Comparison of ENCODE assay signal across 17 cellular contexts in genomic region chr12:12542964-12543363, GRCh38. TPM values are rescaled to one million over a fixed set of nuclear protein-coding genes. Genes with fewer than 3 reads are reported as not detected.
DNase-seq lines count a peak whose midpoint lies in the region; ATAC-seq, FAIRE-seq and TF ChIP-seq lines count a peak whose summit lies in the region.
"Had no signal": no experiment of that assay in that cellular context is flagged by ENCODE, and none has a peak within 500 bp of the region (broad histone marks: within the 10 kb centered on the region; RNA-seq: fewer than 3 reads in every experiment).

No MANE protein-coding gene starts in this region.

- no peak for TF ChIP-seq CTCF in choroid plexus epithelial cell (conservative IDR thresholded peaks at IDR 0.05; ENCODE audit: low read depth, low read length)
- TF ChIP-seq CTCF in mucosa of descending colon (IDR thresholded peaks at IDR 0.05), result no peak

- H3K27ac ChIP-seq in CD4-positive, CD25-positive, alpha-beta regulatory T cell (ENCODE audit: insufficient read depth, low read length, poor library complexity, severe bottlenecking), result peak overlapping the region; percentile 47
- H3K27ac ChIP-seq: PC-9 had no signal

- H3K4me1 Mint-ChIP-seq in CD4-positive, CD25-positive, alpha-beta regulatory T cell, result peaks cover 38 to 82% (median 63%) of the 10 kb centered on the region in 4 donors
- H3K4me1 Mint-ChIP-seq in naive thymus-derived CD8-positive, alpha-beta T cell, result peaks cover 5 to 34% (median 21%) of the 10 kb centered on the region in 4 donors

- FAIRE-seq in GM12892 (lab: Jason Lieb, UNC), result peak; percentile 5

- H3K4me3 Mint-ChIP-seq in CD4-positive, CD25-positive, alpha-beta regulatory T cell, result peak overlapping the region in 1 of 4 donors; percentile 2
- no peak overlapping the region for H3K4me3 Mint-ChIP-seq in naive thymus-derived CD8-positive, alpha-beta T cell

- no peaks in the 10 kb centered on the region for H3K27me3 Mint-ChIP-seq in CD4-positive, CD25-positive, alpha-beta regulatory T cell
- H3K27me3 Mint-ChIP-seq in naive thymus-derived CD8-positive, alpha-beta T cell, result no peaks in the 10 kb centered on the region

- H3K36me3 Mint-ChIP-seq in CD4-positive, CD25-positive, alpha-beta regulatory T cell, result peaks cover 11% of the 10 kb centered on the region
- H3K36me3 Mint-ChIP-seq in naive thymus-derived CD8-positive, alpha-beta T cell, result no peaks in the 10 kb centered on the region

- no peak for TF ChIP-seq POLR2A in GM12892 (IDR thresholded peaks at IDR 0.05; ENCODE audit: low read depth, low read length)

- no peaks in the 10 kb centered on the region for H3K9me3 ChIP-seq in CD4-positive, CD25-positive, alpha-beta regulatory T cell (ENCODE audit: control insufficient read depth in 2 of 2, low read length in 2 of 2)
- H3K9me3 ChIP-seq in mucosa of descending colon, result no peaks in the 10 kb centered on the region
- H3K9me3 ChIP-seq: BE2C had no signal

- no peaks in the 10 kb centered on the region for H3K9me3 Mint-ChIP-seq in CD4-positive, CD25-positive, alpha-beta regulatory T cell
- H3K9me3 Mint-ChIP-seq in naive thymus-derived CD8-positive, alpha-beta T cell, result peaks cover 0 to 2% (median 0%) of the 10 kb centered on the region in 9 donors

- intact Hi-C loops in mucosa of descending colon (cut with DNase I, micrococcal nuclease) (no loop called here), cardiac septum (cut with DNase I) (no loop called here)

- peaks cover 40% of the 10 kb centered on the region for H3K4me1 ChIP-seq in CD4-positive, CD25-positive, alpha-beta regulatory T cell (ENCODE audit: control insufficient read depth, insufficient read depth, low read length, poor library complexity, severe bottlenecking)
- peaks cover 18% of the 10 kb centered on the region for H3K4me1 ChIP-seq in mucosa of descending colon (ENCODE audit: low read depth)

- peak overlapping the region; percentile 11 for H3K4me3 ChIP-seq in CD4-positive, CD25-positive, alpha-beta regulatory T cell (ENCODE audit: low read depth, low read length)
- H3K4me3 ChIP-seq in choroid plexus epithelial cell (ENCODE audit: low read depth, low read length), result no peak overlapping the region
- no peak overlapping the region for H3K4me3 ChIP-seq in mucosa of descending colon
- H3K4me3 ChIP-seq: PC-9 had no signal

- H3K27me3 ChIP-seq in CD4-positive, CD25-positive, alpha-beta regulatory T cell (ENCODE audit: control insufficient read depth, insufficient read depth, low read length), result no peaks in the 10 kb centered on the region
- H3K27me3 ChIP-seq: BE2C had no signal

- POLR2A ChIA-PET in naive thymus-derived CD8-positive, alpha-beta T cell (lab: Charles Lee), result no interaction called here

- H3K27ac Mint-ChIP-seq in CD4-positive, CD25-positive, alpha-beta regulatory T cell, result peak overlapping the region; percentile 16 to 53 (median 22)
- H3K27ac Mint-ChIP-seq in naive thymus-derived CD8-positive, alpha-beta T cell, result peak overlapping the region in 2 of 10 donors; percentile 28 to 53

- no peak for DNase-seq in CD4-positive, CD25-positive, alpha-beta regulatory T cell
- DNase-seq in GM12892 (ENCODE audit: insufficient read length) (no peak), choroid plexus epithelial cell (ENCODE audit: low read depth) (peak; percentile 10), mucosa of descending colon (no peak), T-helper 9 cell (no peak), cardiac septum (ENCODE audit: low spot score) (no peak), activated T-cell treated with anti-CD3 and anti-CD28 coated beads for 4 hours (no peak)
- no peak for DNase-seq in naive thymus-derived CD8-positive, alpha-beta T cell
- DNase-seq: ACHN, BE2C, H7, Kasumi-1, MV-4-11, NCI-H1436 treated with DMSO at 0.1 percent for 48 hours, NCI-H2081, NCI-H69, PC-9 had no signal

- ATAC-seq in CD4-positive, CD25-positive, alpha-beta regulatory T cell (ENCODE audit: low read depth in 2 of 2), result peak in 1 of 2 donors; percentile 43
- ATAC-seq in naive thymus-derived CD8-positive, alpha-beta T cell, result peak; percentile 46 to 53
- no peak for ATAC-seq in mucosa of descending colon

- peaks cover 6% of the 10 kb centered on the region for H3K36me3 ChIP-seq in CD4-positive, CD25-positive, alpha-beta regulatory T cell (ENCODE audit: control insufficient read depth, insufficient read depth, low read length)
- no peaks in the 10 kb centered on the region for H3K36me3 ChIP-seq in mucosa of descending colon (ENCODE audit: low read depth)
- H3K36me3 ChIP-seq: BE2C had no signal

RNA-seq across cellular contexts. Expression of gene DUSP16, which starts 19.7 kb away (rescaled TPM):
- total RNA-seq in CD4-positive, CD25-positive, alpha-beta regulatory T cell, result 108 TPM
- 10 to 100 TPM; 29.4 to 40.7 (median 30.2) TPM for polyA plus RNA-seq in CD4-positive, CD25-positive, alpha-beta regulatory T cell
- 17.3 TPM for polyA plus RNA-seq in GM12892 (2012; ENCODE audit: missing spikeins)
- 10 to 100 TPM; 27.0 to 30.4 TPM for total RNA-seq in naive thymus-derived CD8-positive, alpha-beta T cell
- polyA plus RNA-seq in naive thymus-derived CD8-positive, alpha-beta T cell, result 1 to 10 TPM; 4.5 to 4.7 (median 4.6) TPM
- total RNA-seq in mucosa of descending colon, result 10 to 100 TPM; 42.3 to 61.8 (median 42.9) TPM
- total RNA-seq in cardiac septum, result 24.5 TPM
